In genomic region chr9:618478-618877, GRCh38 we compare ENCODE assay signal across 15 cellular contexts.
DNase-seq lines count a peak whose midpoint lies in the region; ATAC-seq, FAIRE-seq and TF ChIP-seq lines count a peak whose summit lies in the region.
"Had no signal": no experiment of that assay in that cellular context is flagged by ENCODE, and none has a peak within 500 bp of the region (broad histone marks: within the 10 kb centered on the region; RNA-seq: fewer than 3 reads in every experiment).

No MANE protein-coding gene starts in this region.

- no peaks in the 10 kb centered on the region for H3K9me3 ChIP-seq in ascending aorta
- H3K9me3 ChIP-seq in sigmoid colon = no peaks in the 10 kb centered on the region
- H3K9me3 ChIP-seq: BLaER1, ovary had no signal

- H3K36me3 ChIP-seq in ascending aorta (no peaks in the 10 kb centered on the region), sigmoid colon (no peaks in the 10 kb centered on the region)
- H3K36me3 ChIP-seq: BLaER1, cardiac muscle cell, ovary had no signal

- peak overlapping the region; percentile 86 to 88 for H3K27ac ChIP-seq in ascending aorta
- H3K27ac ChIP-seq in sigmoid colon = peak overlapping the region; percentile 4 to 79 (median 65)
- H3K27ac ChIP-seq: BLaER1, ovary had no signal

- FAIRE-seq in GM12892 (lab: Jason Lieb, UNC) = no peak

- intact Hi-C loops in ascending aorta (cut with DNase I) = loop anchor here (2.0 to 5.0 kb wide), 2 partner anchors 66 to 119 kb away; no protein-coding TSS in a partner anchor
- intact Hi-C loops in sigmoid colon (cut with DNase I) = loop anchor here (5.0 to 10.0 kb wide), 2 partner anchors 119 to 234 kb away; no protein-coding TSS in a partner anchor

- H3K4me1 ChIP-seq in ascending aorta = peaks cover 17 to 35% of the 10 kb centered on the region in 2 donors
- H3K4me1 ChIP-seq in sigmoid colon = peaks cover 0 to 70% (median 41%) of the 10 kb centered on the region in 4 donors

- no peak overlapping the region for H3K4me3 ChIP-seq in AG10803 (ENCODE audit: low read length)
- no peak overlapping the region for H3K4me3 ChIP-seq in ascending aorta
- no peak overlapping the region for H3K4me3 ChIP-seq in sigmoid colon
- H3K4me3 ChIP-seq: BLaER1, cardiac muscle cell, ovary had no signal

- TF ChIP-seq EP300 in sigmoid colon (IDR thresholded peaks at IDR 0.05) = no peak

- no peak for TF ChIP-seq POLR2A in sigmoid colon (IDR thresholded peaks at IDR 0.05)
- TF ChIP-seq POLR2A in GM12892 (IDR thresholded peaks at IDR 0.05; ENCODE audit: low read depth, low read length) = no peak

- no peak for ATAC-seq in HG02623 (IDR thresholded peaks at IDR 0.05; ENCODE audit: unreplicated experiment)
- ATAC-seq: activated CD4-positive, alpha-beta T cell treated with anti-CD3 and anti-CD28 coated beads for 36 hours; stimulated activated naive CD8-positive, alpha-beta T cell treated with anti-CD3 and anti-CD28 coated beads, Interleukin-15, Interleukin-2, amounts not matched to agents 100 U/mL and 50 U/mL, for 24 hours had no signal

- DNase-seq in AG10803 (ENCODE audit: low read depth) = peak; percentile 9
- DNase-seq in ascending aorta (ENCODE audit: low spot score in 2 of 2) = no peak
- DNase-seq in fibroblast of the conjunctiva (ENCODE audit: low read depth) = peak; percentile 14
- DNase-seq in sigmoid colon = no peak
- DNase-seq in Kasumi-1 (lab: John Stamatoyannopoulos, UW) = no peak
- DNase-seq in NCI-H345 treated with DMSO at 0.1 percent for 48 hours (lab: John Stamatoyannopoulos, UW; ENCODE audit: unreplicated experiment) = no peak
- no peak for DNase-seq in GM12892 (ENCODE audit: insufficient read length)
- DNase-seq: activated CD4-positive, alpha-beta T cell treated with anti-CD3 and anti-CD28 coated beads for 36 hours; NCI-H2171 treated with DMSO at 0.1 percent for 48 hours; ovary; SHP77 treated with DMSO at 0.1 percent for 48 hours; stimulated activated naive CD8-positive, alpha-beta T cell treated with anti-CD3 and anti-CD28 coated beads, Interleukin-15, Interleukin-2, amounts not matched to agents 100 U/mL and 50 U/mL, for 24 hours had no signal

- TF ChIP-seq CTCF in AG10803 (conservative IDR thresholded peaks at IDR 0.05; ENCODE audit: low read length) (no peak), ascending aorta (IDR thresholded peaks at IDR 0.05) (no peak), sigmoid colon (IDR thresholded peaks at IDR 0.05) (no peak)

- WGBS in sigmoid colon, 2 donors = 89 to 92% methylated on average over 5 of the region's 5 CpGs

- no peaks in the 10 kb centered on the region for H3K27me3 ChIP-seq in ascending aorta
- no peaks in the 10 kb centered on the region for H3K27me3 ChIP-seq in sigmoid colon
- H3K27me3 ChIP-seq: BLaER1, cardiac muscle cell, ovary had no signal

Comparison
In these comparisons a context has a peak if more than half of its experiments do, and no peak if none do; other contexts are left out.
1. DNase-seq: peak in AG10803 (single experiment) and fibroblast of the conjunctiva (single experiment); none in ascending aorta (0 of 2), sigmoid colon (single experiment), Kasumi-1 (0 of 2), NCI-H345 treated with DMSO at 0.1 percent for 48 hours (single experiment) and GM12892 (single experiment).